Comparison of ENCODE assay signal across 10 cellular contexts in genomic region chr17:80872999-80873951, GRCh38.
A peak's percentile ranks its signal among the peaks of the same experiment; 100 is the strongest.
DNase-seq lines count a peak whose midpoint lies in the region; ATAC-seq and TF ChIP-seq lines count a peak whose summit lies in the region.
"Had no signal": no experiment of that assay in that cellular context is flagged by ENCODE, and none has a peak within 500 bp of the region (broad histone marks: within the 10 kb centered on the region; RNA-seq: fewer than 3 reads in every experiment).

No MANE protein-coding gene starts in this region.

- no peak overlapping the region for H3K4me3 ChIP-seq in coronary artery

- no peak overlapping the region for H3K27ac ChIP-seq in coronary artery

- peak; percentile 71 for DNase-seq in H4 (ENCODE audit: low spot score)
- DNase-seq in RPMI7951 (ENCODE audit: low read depth): peak; percentile 90
- DNase-seq in foreskin melanocyte: peak; percentile 62
- DNase-seq in nucleus accumbens (lab: John Stamatoyannopoulos, UW): peak in 41 of 56 donors; percentile 6 to 72 (median 40)
- DNase-seq in NCI-H2227 treated with DMSO at 0.1 percent for 48 hours (lab: John Stamatoyannopoulos, UW): no peak
- no peak for DNase-seq in coronary artery (ENCODE audit: low spot score)
- no peak for DNase-seq in ACHN
- DNase-seq: NCI-H2029 had no signal

- TF ChIP-seq CTCF in coronary artery (IDR thresholded peaks at IDR 0.05): no peak

- ATAC-seq in HG02885 (IDR thresholded peaks at IDR 0.05; ENCODE audit: poor library complexity, unreplicated experiment): no peak
- ATAC-seq: activated CD4-positive, CD25-positive, alpha-beta regulatory T cell treated with anti-CD3 and anti-CD28 coated beads, Interleukin-2, amount 50 U/mL, for 24 hours had no signal

- in situ Hi-C loops in ACHN (cut with HindIII; ENCODE audit: low pct_ligation_motif_present, low pct_unique_long_range_greater_than_20kb, low sequenced_read_pairs): no loop called here

Comparison
In these comparisons a context has a peak if more than half of its experiments do, and no peak if none do; other contexts are left out.
1. DNase-seq: peak in H4 (single experiment), RPMI7951 (single experiment), foreskin melanocyte (single experiment) and nucleus accumbens (41 of 56); none in NCI-H2227 treated with DMSO at 0.1 percent for 48 hours (single experiment), coronary artery (single experiment) and ACHN (single experiment).